Comparison of ENCODE assay signal across 12 cellular contexts in genomic region chr20:35821807-35822242, GRCh38. TPM values are rescaled to one million over a fixed set of nuclear protein-coding genes. Genes with fewer than 3 reads are reported as not detected.
A peak's percentile ranks its signal among the peaks of the same experiment; 100 is the strongest.
DNase-seq lines count a peak whose midpoint lies in the region; ATAC-seq and TF ChIP-seq lines count a peak whose summit lies in the region.
"Had no signal": no experiment of that assay in that cellular context is flagged by ENCODE, and none has a peak within 500 bp of the region (broad histone marks: within the 10 kb centered on the region; RNA-seq: fewer than 3 reads in every experiment).

No MANE protein-coding gene starts in this region.

- no peak overlapping the region for H3K4me3 ChIP-seq in Caco-2 (ENCODE audit: low read depth, low read length)
- no peak overlapping the region for H3K4me3 ChIP-seq in choroid plexus epithelial cell (ENCODE audit: low read depth, low read length)
- no peak overlapping the region for H3K4me3 ChIP-seq in WERI-Rb-1 (ENCODE audit: low read depth, low read length)
- H3K4me3 ChIP-seq: cardiac muscle cell had no signal

- H3K4me3 Mint-ChIP-seq in Caco-2 (ENCODE audit: unreplicated experiment) (peak overlapping the region; percentile 0), neural crest cell (no peak overlapping the region)

- H3K27ac Mint-ChIP-seq in Caco-2 (ENCODE audit: unreplicated experiment): peak overlapping the region; percentile 42
- H3K27ac Mint-ChIP-seq in neural crest cell (ENCODE audit: unreplicated experiment): peak overlapping the region; percentile 12
- peak overlapping the region in 1 of 2 donors; percentile 13 for H3K27ac Mint-ChIP-seq in activated naive CD4-positive, alpha-beta T cell treated with anti-CD3 and anti-CD28 coated beads, Interleukin-2, amount 50 U/mL, for 72 hours

- H3K9me3 Mint-ChIP-seq in Caco-2 (ENCODE audit: unreplicated experiment) (peaks cover 10% of the 10 kb centered on the region), neural crest cell (no peaks in the 10 kb centered on the region)
- no peaks in the 10 kb centered on the region for H3K9me3 Mint-ChIP-seq in activated naive CD4-positive, alpha-beta T cell treated with anti-CD3 and anti-CD28 coated beads, Interleukin-2, amount 50 U/mL, for 72 hours

- no peaks in the 10 kb centered on the region; the same call in 1 of the 2 replicates for H3K36me3 ChIP-seq in Caco-2 (ENCODE audit: control insufficient read depth, insufficient read depth, low read length)
- peaks cover 6% of the 10 kb centered on the region; the same call in 1 of the 2 replicates for H3K36me3 ChIP-seq in WERI-Rb-1
- H3K36me3 ChIP-seq: cardiac muscle cell had no signal

- POLR2A ChIA-PET in Caco-2 (lab: Charles Lee): no interaction called here

- no peaks in the 10 kb centered on the region for H3K27me3 ChIP-seq in Caco-2 (replicated peaks; ENCODE audit: control insufficient read depth, insufficient read depth, low read length)
- no peaks in the 10 kb centered on the region for H3K27me3 ChIP-seq in WERI-Rb-1 (ENCODE audit: insufficient read depth, low read depth, severe bottlenecking)
- H3K27me3 ChIP-seq: cardiac muscle cell had no signal

- BruUV-seq in Caco-2 (replicated peaks; lab: Mats Ljungman, UMichigan): TSS peak; percentile 19

- H3K27ac ChIP-seq in WERI-Rb-1: no peak overlapping the region
- H3K27ac ChIP-seq: cardiac muscle cell, parathyroid adenoma had no signal

- no peaks in the 10 kb centered on the region for H3K9me3 ChIP-seq in Caco-2
- H3K9me3 ChIP-seq in WERI-Rb-1 (ENCODE audit: severe bottlenecking): no peaks in the 10 kb centered on the region

- intact Hi-C loops in Caco-2 (cut with micrococcal nuclease; ENCODE audit: unreplicated experiment): no loop called here

- H3K4me1 ChIP-seq in Caco-2: peaks cover 21% of the 10 kb centered on the region
- H3K4me1 ChIP-seq: parathyroid adenoma had no signal

- no peak for DNase-seq in Caco-2
- peak; percentile 95 for DNase-seq in NCI-H226
- DNase-seq in choroid plexus epithelial cell (ENCODE audit: low read depth): peak; percentile 86
- no peak for DNase-seq in neural crest cell (ENCODE audit: low read depth, low spot score)
- no peak for DNase-seq in WERI-Rb-1
- DNase-seq in NCI-H748 treated with DMSO at 0.1 percent for 48 hours (lab: John Stamatoyannopoulos, UW): no peak
- DNase-seq in activated naive CD4-positive, alpha-beta T cell treated with anti-CD3 and anti-CD28 coated beads, Interleukin-2, amount 50 U/mL, for 72 hours (ENCODE audit: low spot score in 2 of 2): no peak
- DNase-seq: activated CD4-positive, alpha-beta T cell treated with anti-CD3 and anti-CD28 coated beads for 4 hours; NCI-H82 had no signal

- H3K4me1 Mint-ChIP-seq in Caco-2 (ENCODE audit: low read depth, unreplicated experiment) (peaks cover 38% of the 10 kb centered on the region), neural crest cell (peaks cover 10% of the 10 kb centered on the region)

- H3K36me3 Mint-ChIP-seq in Caco-2 (ENCODE audit: insufficient read depth, unreplicated experiment): peaks cover 23% of the 10 kb centered on the region
- peaks cover 13% of the 10 kb centered on the region for H3K36me3 Mint-ChIP-seq in neural crest cell (ENCODE audit: low read depth)
- peaks cover 0 to 25% of the 10 kb centered on the region in 2 donors for H3K36me3 Mint-ChIP-seq in activated naive CD4-positive, alpha-beta T cell treated with anti-CD3 and anti-CD28 coated beads, Interleukin-2, amount 50 U/mL, for 72 hours

- ATAC-seq in HG03521 (IDR thresholded peaks at IDR 0.05; ENCODE audit: unreplicated experiment): no peak
- ATAC-seq in activated naive CD4-positive, alpha-beta T cell treated with anti-CD3 and anti-CD28 coated beads, Interleukin-2, amount 50 U/mL, for 72 hours: no peak

- H3K27me3 Mint-ChIP-seq in Caco-2 (ENCODE audit: insufficient read depth, unreplicated experiment): no peaks in the 10 kb centered on the region
- H3K27me3 Mint-ChIP-seq in neural crest cell (ENCODE audit: low read depth): no peaks in the 10 kb centered on the region

- no peak for TF ChIP-seq CTCF in Caco-2 (IDR thresholded peaks at IDR 0.05; ENCODE audit: insufficient read depth in 1 of 2, low read depth in 1 of 2, low read length in 1 of 2, severe bottlenecking in 1 of 2, unreplicated experiment in 1 of 2)
- TF ChIP-seq CTCF in choroid plexus epithelial cell (conservative IDR thresholded peaks at IDR 0.05; ENCODE audit: low read depth, low read length): no peak
- no peak for TF ChIP-seq CTCF in neural crest cell (conservative IDR thresholded peaks at IDR 0.05)
- TF ChIP-seq CTCF in WERI-Rb-1 (IDR thresholded peaks at IDR 0.05; ENCODE audit: low read depth, low read length): no peak

- CTCF ChIA-PET in Caco-2 (lab: Charles Lee): no interaction called here

RNA-seq across cellular contexts. Expression of gene PHF20, which starts 50.0 kb away (rescaled TPM):
- 101 and 109 TPM in 2 replicates for total RNA-seq in Caco-2 (2022)
- total RNA-seq in neural crest cell: 53.0 and 57.1 TPM in 2 replicates
- total RNA-seq in activated naive CD4-positive, alpha-beta T cell treated with anti-CD3 and anti-CD28 coated beads, Interleukin-2, amount 50 U/mL, for 72 hours: 10 to 100 TPM; 58.5 to 71.4 TPM

Comparison
In these comparisons a context has a peak if more than half of its experiments do, and no peak if none do; other contexts are left out.
1. DNase-seq: peak in NCI-H226 (single experiment) and choroid plexus epithelial cell (single experiment); none in Caco-2 (0 of 2), neural crest cell (single experiment), WERI-Rb-1 (single experiment), NCI-H748 treated with DMSO at 0.1 percent for 48 hours (single experiment) and activated naive CD4-positive, alpha-beta T cell treated with anti-CD3 and anti-CD28 coated beads, Interleukin-2, amount 50 U/mL, for 72 hours (0 of 2).